In the genomic region with DNA sequence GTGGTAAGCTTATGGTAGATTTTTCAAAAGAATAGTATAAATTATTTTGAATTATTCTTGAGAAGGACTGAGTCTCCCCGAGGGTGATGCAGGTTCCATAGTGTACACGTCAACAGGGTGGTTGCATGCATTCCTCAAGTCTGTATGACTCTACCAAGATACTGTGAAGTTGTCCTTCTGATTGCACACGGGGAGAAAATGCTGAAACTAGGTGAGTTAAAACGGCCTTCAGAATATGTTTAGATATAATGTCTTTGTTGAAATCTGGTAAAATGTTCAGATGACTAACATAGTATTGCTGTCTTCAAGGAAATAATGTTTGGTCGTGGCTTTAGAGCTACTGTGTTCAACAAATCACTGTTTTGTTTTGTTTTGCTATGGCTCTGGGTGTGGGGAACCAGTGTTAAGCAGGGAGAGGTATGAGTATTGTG, we compare ENCODE assay signal across 10 cellular contexts. TPM values are rescaled to one million over a fixed set of nuclear protein-coding genes. Genes with fewer than 3 reads are reported as not detected.
A peak's percentile ranks its signal among the peaks of the same experiment; 100 is the strongest.
DNase-seq lines count a peak whose midpoint lies in the region; ATAC-seq and TF ChIP-seq lines count a peak whose summit lies in the region.
"Had no signal": no experiment of that assay in that cellular context is flagged by ENCODE, and none has a peak within 500 bp of the region (broad histone marks: within the 10 kb centered on the region; RNA-seq: fewer than 3 reads in every experiment).

No MANE protein-coding gene starts in this region.

- intact Hi-C loops in CD14-positive monocyte (cut with micrococcal nuclease), result no loop called here

- ATAC-seq in activated T-cell treated with anti-CD3 and anti-CD28 coated beads, Interleukin-2, amount 50 U/mL, for 4 hours, result peak; percentile 45 to 52
- ATAC-seq in HG03175 (IDR thresholded peaks at IDR 0.05; ENCODE audit: unreplicated experiment), result peak; percentile 31

- peak overlapping the region; percentile 96 for H3K27ac Mint-ChIP-seq in activated naive CD8-positive, alpha-beta T cell
- H3K27ac Mint-ChIP-seq in CD14-positive monocyte, result peak overlapping the region in 3 of 7 donors; percentile 3 to 82 (median 32)

- peaks cover 17% of the 10 kb centered on the region for H3K36me3 Mint-ChIP-seq in activated T-cell treated with anti-CD3 and anti-CD28 coated beads, Interleukin-2, amount 50 U/mL, for 4 hours (ENCODE audit: insufficient read depth)
- H3K36me3 Mint-ChIP-seq in activated naive CD8-positive, alpha-beta T cell, result peaks cover 8% of the 10 kb centered on the region
- peaks cover 10 to 18% of the 10 kb centered on the region in 2 donors for H3K36me3 Mint-ChIP-seq in CD14-positive monocyte

- 70% methylated on average over 5 of the region's 5 CpGs for WGBS in thymus

- H3K4me3 Mint-ChIP-seq in activated T-cell treated with anti-CD3 and anti-CD28 coated beads, Interleukin-2, amount 50 U/mL, for 4 hours, result peak overlapping the region; percentile 86
- peak overlapping the region; percentile 86 for H3K4me3 Mint-ChIP-seq in activated naive CD8-positive, alpha-beta T cell
- H3K4me3 Mint-ChIP-seq in CD14-positive monocyte, result no peak overlapping the region

- no peaks in the 10 kb centered on the region for H3K27me3 Mint-ChIP-seq in activated T-cell treated with anti-CD3 and anti-CD28 coated beads, Interleukin-2, amount 50 U/mL, for 4 hours (ENCODE audit: low read depth)
- no peaks in the 10 kb centered on the region for H3K27me3 Mint-ChIP-seq in activated naive CD8-positive, alpha-beta T cell
- H3K27me3 Mint-ChIP-seq in CD14-positive monocyte (ENCODE audit: low read depth in 3 of 3), result peaks cover 0 to 2% (median 0%) of the 10 kb centered on the region in 3 donors

- peaks cover 94% of the 10 kb centered on the region for H3K4me1 Mint-ChIP-seq in activated T-cell treated with anti-CD3 and anti-CD28 coated beads, Interleukin-2, amount 50 U/mL, for 4 hours (ENCODE audit: low read depth)
- H3K4me1 Mint-ChIP-seq in activated naive CD8-positive, alpha-beta T cell (ENCODE audit: low read depth), result peaks cover 100% of the 10 kb centered on the region
- H3K4me1 Mint-ChIP-seq in CD14-positive monocyte, result peaks cover 80% of the 10 kb centered on the region

- no peaks in the 10 kb centered on the region for H3K9me3 ChIP-seq in thymus (ENCODE audit: control insufficient read depth)

- H3K9me3 Mint-ChIP-seq in activated T-cell treated with anti-CD3 and anti-CD28 coated beads, Interleukin-2, amount 50 U/mL, for 4 hours, result no peaks in the 10 kb centered on the region
- no peaks in the 10 kb centered on the region for H3K9me3 Mint-ChIP-seq in activated naive CD8-positive, alpha-beta T cell (ENCODE audit: low read depth)
- H3K9me3 Mint-ChIP-seq in CD14-positive monocyte, result no peaks in the 10 kb centered on the region

- no peaks in the 10 kb centered on the region for H3K36me3 ChIP-seq in thymus (ENCODE audit: control insufficient read depth, insufficient read depth)

- no peak for TF ChIP-seq CTCF in CD14-positive monocyte (IDR thresholded peaks at IDR 0.05)

- H3K4me1 ChIP-seq in thymus (ENCODE audit: control insufficient read depth, insufficient read depth, low read length), result peaks cover 81% of the 10 kb centered on the region

- peak overlapping the region; percentile 89 for H3K27ac ChIP-seq in thymus (ENCODE audit: low read depth)

- H3K4me3 ChIP-seq in thymus (ENCODE audit: low read length), result peak overlapping the region; percentile 28

- no peak for DNase-seq in activated T-cell treated with anti-CD3 and anti-CD28 coated beads, Interleukin-2, amount 50 U/mL, for 4 hours
- DNase-seq in activated T-cell treated with anti-CD3 and anti-CD28 coated beads, Interleukin-2, amount 50 U/mL, for 1 hour, result no peak
- no peak for DNase-seq in CD14-positive monocyte (ENCODE audit: low spot score)
- DNase-seq in inferior parietal cortex (ENCODE audit: extremely low spot score), result no peak
- no peak for DNase-seq in hepatic stellate cell (ENCODE audit: low spot score)
- DNase-seq: activated CD4-positive, alpha-beta T cell treated with anti-CD3 and anti-CD28 coated beads for 4 hours; NCI-H1417 treated with DMSO at 0.1 percent for 48 hours had no signal

- no peaks in the 10 kb centered on the region for H3K27me3 ChIP-seq in thymus (ENCODE audit: control insufficient read depth, insufficient read depth)

RNA-seq across cellular contexts. Expression of a gene that starts 22.4 kb away (rescaled TPM):
- 100 to 1,000 TPM; 275 to 314 (median 282) TPM for total RNA-seq in activated T-cell treated with anti-CD3 and anti-CD28 coated beads, Interleukin-2, amount 50 U/mL, for 4 hours
- polyA plus RNA-seq in thymus (94.1 TPM), CD14-positive monocyte (10 to 100 TPM; 47.0 to 55.5 TPM)

Comparison
In these comparisons a context has a peak if more than half of its experiments do, and no peak if none do; other contexts are left out.
1. H3K4me3 Mint-ChIP-seq: peak in activated T-cell treated with anti-CD3 and anti-CD28 coated beads, Interleukin-2, amount 50 U/mL, for 4 hours (single experiment) and activated naive CD8-positive, alpha-beta T cell (single experiment); none in CD14-positive monocyte (0 of 2).